ENCODE assay signal across 21 cellular contexts in the genomic region with DNA sequence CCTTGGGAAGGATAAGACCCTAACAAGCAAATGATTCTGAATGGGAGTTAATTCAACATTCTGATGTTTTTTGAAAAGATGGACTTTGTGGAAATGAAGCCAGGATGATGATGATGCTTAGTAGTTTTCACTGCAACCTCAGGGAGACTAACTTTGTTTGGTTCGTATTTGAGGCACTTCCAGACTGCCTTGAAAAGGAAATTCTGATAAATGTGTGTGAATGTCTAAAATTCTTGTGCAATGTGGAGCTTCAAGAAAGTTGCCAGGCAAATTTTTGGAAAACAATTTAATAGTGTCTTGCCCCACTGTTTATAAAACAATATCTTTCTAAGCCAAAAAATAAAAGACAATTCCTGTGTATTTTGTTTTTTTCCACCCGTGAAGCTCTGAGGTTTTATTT. TPM values are rescaled to one million over a fixed set of nuclear protein-coding genes. Genes with fewer than 3 reads are reported as not detected.
DNase-seq lines count a peak whose midpoint lies in the region; ATAC-seq and TF ChIP-seq lines count a peak whose summit lies in the region.
"Had no signal": no experiment of that assay in that cellular context is flagged by ENCODE, and none has a peak within 500 bp of the region (broad histone marks: within the 10 kb centered on the region; RNA-seq: fewer than 3 reads in every experiment).

No MANE protein-coding gene starts in this region.

- H3K27ac ChIP-seq in gastroesophageal sphincter (peak overlapping the region in 3 of 4 donors; percentile 49 to 64 (median 55)), sigmoid colon (peak overlapping the region; percentile 53 to 98 (median 88)), transverse colon (peak overlapping the region in 3 of 4 donors; percentile 28 to 67 (median 54))
- H3K27ac ChIP-seq: A549, BLaER1, HL-60, KMS-11, RWPE1 had no signal

- POLR2A ChIA-PET in activated CD4-positive, alpha-beta memory T cell treated with anti-CD3 and anti-CD28 coated beads, Interleukin-2, amount 10 ng/mL, durations not matched to agents 7 days and 5 days (lab: Charles Lee) = interaction anchor here (0.7 kb wide), 1 partner anchor 22 kb away, joined by 3 read pairs; no protein-coding TSS in a partner anchor

- TF ChIP-seq EP300 in gastroesophageal sphincter (IDR thresholded peaks at IDR 0.05) (no peak), sigmoid colon (IDR thresholded peaks at IDR 0.05) (no peak), transverse colon (IDR thresholded peaks at IDR 0.05; ENCODE audit: low read depth) (no peak)

- no peak for TF ChIP-seq POLR2A in gastroesophageal sphincter (IDR thresholded peaks at IDR 0.05)
- no peak for TF ChIP-seq POLR2A in sigmoid colon (IDR thresholded peaks at IDR 0.05)
- TF ChIP-seq POLR2A in transverse colon (IDR thresholded peaks at IDR 0.05) = no peak

- H3K4me3 ChIP-seq in adipocyte (ENCODE audit: low read length) (no peak overlapping the region), gastroesophageal sphincter (no peak overlapping the region), sigmoid colon (no peak overlapping the region), transverse colon (no peak overlapping the region)
- H3K4me3 ChIP-seq: A549, BLaER1 had no signal

- in situ Hi-C loops in transverse colon (cut with MboI; ENCODE audit: low pct_ligation_motif_present in 1 of 4, low pct_unique_long_range_greater_than_20kb in 1 of 4, low sequenced_read_pairs in 3 of 4) = no loop called here

- H3K4me1 Mint-ChIP-seq in stimulated activated memory B cell treated with anti-CD40 and anti-IgM and Interleukin-4, amounts not matched to agents 10 μg/mL and 1 μg/mL and 100 μg/mL, for 72 hours = no peaks in the 10 kb centered on the region
- H3K4me1 Mint-ChIP-seq in glutamatergic neuron (ENCODE audit: low read depth, unreplicated experiment) = peaks cover 11% of the 10 kb centered on the region
- no peaks in the 10 kb centered on the region for H3K4me1 Mint-ChIP-seq in activated CD4-positive, alpha-beta memory T cell treated with anti-CD3 and anti-CD28 coated beads, Interleukin-2, amount 10 ng/mL, durations not matched to agents 7 days and 5 days

- peaks cover 8% of the 10 kb centered on the region for H3K27me3 Mint-ChIP-seq in stimulated activated memory B cell treated with anti-CD40 and anti-IgM and Interleukin-4, amounts not matched to agents 10 μg/mL and 1 μg/mL and 100 μg/mL, for 72 hours
- peaks cover 3% of the 10 kb centered on the region for H3K27me3 Mint-ChIP-seq in glutamatergic neuron (ENCODE audit: unreplicated experiment)
- peaks cover 3% of the 10 kb centered on the region for H3K27me3 Mint-ChIP-seq in activated CD4-positive, alpha-beta memory T cell treated with anti-CD3 and anti-CD28 coated beads, Interleukin-2, amount 10 ng/mL, durations not matched to agents 7 days and 5 days

- peaks cover 65% of the 10 kb centered on the region for H3K4me1 ChIP-seq in adipocyte (ENCODE audit: control insufficient read depth, insufficient read depth, low read length)
- peaks cover 4 to 63% (median 7%) of the 10 kb centered on the region in 3 donors for H3K4me1 ChIP-seq in gastroesophageal sphincter
- peaks cover 0 to 82% (median 64%) of the 10 kb centered on the region in 4 donors for H3K4me1 ChIP-seq in sigmoid colon
- H3K4me1 ChIP-seq in transverse colon = peaks cover 2 to 14% (median 4%) of the 10 kb centered on the region in 4 donors
- H3K4me1 ChIP-seq: BLaER1 had no signal

- H3K27ac Mint-ChIP-seq in stimulated activated memory B cell treated with anti-CD40 and anti-IgM and Interleukin-4, amounts not matched to agents 10 μg/mL and 1 μg/mL and 100 μg/mL, for 72 hours = no peak overlapping the region
- no peak overlapping the region for H3K27ac Mint-ChIP-seq in glutamatergic neuron (ENCODE audit: unreplicated experiment)
- no peak overlapping the region for H3K27ac Mint-ChIP-seq in activated CD4-positive, alpha-beta memory T cell treated with anti-CD3 and anti-CD28 coated beads, Interleukin-2, amount 10 ng/mL, durations not matched to agents 7 days and 5 days
- H3K27ac Mint-ChIP-seq: CD4-positive, alpha-beta memory T cell had no signal

- CTCF ChIA-PET in activated CD4-positive, alpha-beta memory T cell treated with anti-CD3 and anti-CD28 coated beads, Interleukin-2, amount 10 ng/mL, durations not matched to agents 7 days and 5 days (lab: Charles Lee) = no interaction called here

- no peak for TF ChIP-seq CTCF in gastroesophageal sphincter (IDR thresholded peaks at IDR 0.05)
- no peak for TF ChIP-seq CTCF in sigmoid colon (IDR thresholded peaks at IDR 0.05)
- no peak for TF ChIP-seq CTCF in transverse colon (IDR thresholded peaks at IDR 0.05)
- no peak for TF ChIP-seq CTCF in glutamatergic neuron (IDR thresholded peaks at IDR 0.05; ENCODE audit: partially characterized antibody, unreplicated experiment)

- peak; percentile 50 for ATAC-seq in gastroesophageal sphincter
- ATAC-seq in stimulated activated memory B cell treated with anti-CD40 and anti-IgM and Interleukin-4, amounts not matched to agents 10 μg/mL and 1 μg/mL and 100 μg/mL, for 72 hours = no peak
- ATAC-seq: A549, PC-3 had no signal

- H3K27me3 ChIP-seq in adipocyte (replicated peaks; ENCODE audit: control insufficient read depth, insufficient read depth, low read length) = no peaks in the 10 kb centered on the region
- no peaks in the 10 kb centered on the region for H3K27me3 ChIP-seq in gastroesophageal sphincter
- H3K27me3 ChIP-seq in sigmoid colon = no peaks in the 10 kb centered on the region
- H3K27me3 ChIP-seq in transverse colon = no peaks in the 10 kb centered on the region
- H3K27me3 ChIP-seq: BLaER1 had no signal

- no peak for DNase-seq in adipocyte (ENCODE audit: low read depth)
- no peak for DNase-seq in sigmoid colon
- no peak for DNase-seq in transverse colon
- DNase-seq in glutamatergic neuron = no peak
- DNase-seq in inferior parietal cortex (ENCODE audit: extremely low spot score) = no peak
- DNase-seq in activated CD4-positive, alpha-beta memory T cell treated with anti-CD3 and anti-CD28 coated beads, Interleukin-2, amount 10 ng/mL, durations not matched to agents 7 days and 5 days = no peak
- DNase-seq: CD4-positive, alpha-beta memory T cell; DMS53; NCI-H1417; NCI-H187; NCI-H226; NCI-H524; NCI-H82; PC-3 had no signal

- no peaks in the 10 kb centered on the region for H3K36me3 Mint-ChIP-seq in stimulated activated memory B cell treated with anti-CD40 and anti-IgM and Interleukin-4, amounts not matched to agents 10 μg/mL and 1 μg/mL and 100 μg/mL, for 72 hours
- H3K36me3 Mint-ChIP-seq in glutamatergic neuron (ENCODE audit: unreplicated experiment) = peaks cover 5% of the 10 kb centered on the region
- H3K36me3 Mint-ChIP-seq in activated CD4-positive, alpha-beta memory T cell treated with anti-CD3 and anti-CD28 coated beads, Interleukin-2, amount 10 ng/mL, durations not matched to agents 7 days and 5 days (ENCODE audit: low read depth) = no peaks in the 10 kb centered on the region
- H3K36me3 Mint-ChIP-seq: CD4-positive, alpha-beta memory T cell had no signal

- WGBS in gastroesophageal sphincter (ENCODE audit: low coverage in 1 of 2), 2 donors = 40% methylated on average over 2 of the region's 2 CpGs
- 43 to 54% methylated on average over 2 of the region's 2 CpGs for WGBS in sigmoid colon, 2 donors
- WGBS in transverse colon (ENCODE audit: low coverage in 1 of 2), 2 donors = 48 to 59% methylated on average over 2 of the region's 2 CpGs

- intact Hi-C loops in sigmoid colon (cut with DNase I) (no loop called here), transverse colon (cut with DNase I; ENCODE audit: low total_unique reads) (no loop called here)

- H3K36me3 ChIP-seq in adipocyte (ENCODE audit: control insufficient read depth, insufficient read depth, low read length, severe bottlenecking) (no peaks in the 10 kb centered on the region), gastroesophageal sphincter (no peaks in the 10 kb centered on the region), sigmoid colon (no peaks in the 10 kb centered on the region), transverse colon (no peaks in the 10 kb centered on the region)
- H3K36me3 ChIP-seq: BLaER1 had no signal

- no peaks in the 10 kb centered on the region for H3K9me3 Mint-ChIP-seq in stimulated activated memory B cell treated with anti-CD40 and anti-IgM and Interleukin-4, amounts not matched to agents 10 μg/mL and 1 μg/mL and 100 μg/mL, for 72 hours
- peaks cover 2% of the 10 kb centered on the region for H3K9me3 Mint-ChIP-seq in glutamatergic neuron (ENCODE audit: unreplicated experiment)
- H3K9me3 Mint-ChIP-seq in activated CD4-positive, alpha-beta memory T cell treated with anti-CD3 and anti-CD28 coated beads, Interleukin-2, amount 10 ng/mL, durations not matched to agents 7 days and 5 days = no peaks in the 10 kb centered on the region

- H3K9me3 ChIP-seq in adipocyte (ENCODE audit: control insufficient read depth, low read length) (no peaks in the 10 kb centered on the region), gastroesophageal sphincter (no peaks in the 10 kb centered on the region), sigmoid colon (no peaks in the 10 kb centered on the region), transverse colon (no peaks in the 10 kb centered on the region)
- H3K9me3 ChIP-seq: A549, BLaER1 had no signal

- H3K9ac ChIP-seq in adipocyte (ENCODE audit: low read length) = peak overlapping the region; percentile 41
- H3K9ac ChIP-seq: BLaER1, KMS-11 had no signal

- no peak overlapping the region for H3K4me3 Mint-ChIP-seq in stimulated activated memory B cell treated with anti-CD40 and anti-IgM and Interleukin-4, amounts not matched to agents 10 μg/mL and 1 μg/mL and 100 μg/mL, for 72 hours
- H3K4me3 Mint-ChIP-seq in glutamatergic neuron (ENCODE audit: unreplicated experiment) = no peak overlapping the region
- H3K4me3 Mint-ChIP-seq in activated CD4-positive, alpha-beta memory T cell treated with anti-CD3 and anti-CD28 coated beads, Interleukin-2, amount 10 ng/mL, durations not matched to agents 7 days and 5 days = no peak overlapping the region
- H3K4me3 Mint-ChIP-seq: CD4-positive, alpha-beta memory T cell had no signal

RNA-seq across cellular contexts. Expression of a gene that starts 11.2 kb away (rescaled TPM):
- total RNA-seq in gastroesophageal sphincter (10 to 100 TPM; 19.5 to 57.1 (median 43.4) TPM), sigmoid colon (10 to 100 TPM; 22.1 to 62.6 (median 38.2) TPM), transverse colon (10 to 100 TPM in 3 of 4 donors, 1 to 10 TPM in 1; 9.6 to 40.0 (median 23.1) TPM), glutamatergic neuron (ENCODE audit: unreplicated experiment) (117 TPM)
- polyA plus RNA-seq in sigmoid colon = 1 to 10 TPM; 1.2 to 9.6 (median 2.3) TPM
- total RNA-seq in activated CD4-positive, alpha-beta memory T cell treated with anti-CD3 and anti-CD28 coated beads, Interleukin-2, amount 10 ng/mL, durations not matched to agents 7 days and 5 days = under 1 TPM; 0.53 to 0.70 TPM

Comparison
In these comparisons a context has a peak if more than half of its experiments do, and no peak if none do; other contexts are left out.
1. RNA of a gene that starts 11.2 kb away (total RNA-seq): 117 TPM in glutamatergic neuron (single experiment), 19.5 to 57.1 TPM in gastroesophageal sphincter, 22.1 to 62.6 TPM in sigmoid colon and 9.6 to 40.0 TPM in transverse colon; 0.53 to 0.70 TPM in activated CD4-positive, alpha-beta memory T cell treated with anti-CD3 and anti-CD28 coated beads, Interleukin-2, amount 10 ng/mL, durations not matched to agents 7 days and 5 days; every median in the first group is over 4 times any median in the second.
2. Peak in every context shown above with its lines, with median percentiles within 50 percentile points of each other: H3K27ac ChIP-seq.